ENCODE assay signal across 8 cellular contexts in genomic region chr20:3408251-3408637, GRCh38. TPM values are rescaled to one million over a fixed set of nuclear protein-coding genes. Genes with fewer than 3 reads are reported as not detected.
A peak's percentile ranks its signal among the peaks of the same experiment; 100 is the strongest.
DNase-seq lines count a peak whose midpoint lies in the region; ATAC-seq, FAIRE-seq and TF ChIP-seq lines count a peak whose summit lies in the region.

No MANE protein-coding gene starts in this region.

- no peaks in the 10 kb centered on the region for H3K27me3 Mint-ChIP-seq in activated T-cell treated with anti-CD3 and anti-CD28 coated beads, Interleukin-2, amount 50 U/mL, for 4 hours (ENCODE audit: low read depth)

- H2AFZ ChIP-seq in GM12878 (ENCODE audit: control insufficient read depth, low read depth, low read length), result peak overlapping the region; percentile 86

- SMC1A ChIA-PET in GM12878 (lab: Charles Lee; ENCODE audit: uncharacterized antibody, unreplicated experiment), result interaction anchor here (0.7 to 1.2 kb wide), 3 partner anchors 62 to 575 kb away, joined by 3 to 4 read pairs (median 3); no protein-coding TSS in a partner anchor

- intact Hi-C loops in GM12878 (cut with micrococcal nuclease; ENCODE audit: unreplicated experiment) (no loop called here), lower lobe of right lung (cut with DNase I) (no loop called here), transverse colon (cut with DNase I; ENCODE audit: low total_unique reads) (no loop called here)

- H3K9me3 Mint-ChIP-seq in activated T-cell treated with anti-CD3 and anti-CD28 coated beads, Interleukin-2, amount 50 U/mL, for 4 hours, result no peaks in the 10 kb centered on the region

- TF ChIP-seq CTCF in GM12878 (IDR thresholded peaks at IDR 0.05 in 2 of 3, conservative IDR thresholded peaks at IDR 0.05 in 1 of 3; ENCODE audit: control insufficient read depth in 2 of 3, extremely low read depth in 1 of 3, insufficient read depth in 1 of 3, low read depth in 3 of 3, low read length in 3 of 3) (no peak), lower lobe of right lung (IDR thresholded peaks at IDR 0.05) (no peak), transverse colon (IDR thresholded peaks at IDR 0.05) (no peak), GM10248 (IDR thresholded peaks at IDR 0.05; ENCODE audit: control extremely low read depth, extremely low read depth, low read depth, missing control alignments) (no peak)

- no peak for FAIRE-seq in GM12878 (lab: Jason Lieb, UNC)

- H3K36me3 ChIP-seq in GM12878 (ENCODE audit: control insufficient read depth in 2 of 2, insufficient read depth in 2 of 2, low read length in 1 of 2), result no peaks in the 10 kb centered on the region
- no peaks in the 10 kb centered on the region for H3K36me3 ChIP-seq in lower lobe of right lung
- no peaks in the 10 kb centered on the region for H3K36me3 ChIP-seq in transverse colon

- in situ Hi-C loops in GM12878 (cut with MboI) (no loop called here), transverse colon (cut with MboI; ENCODE audit: low pct_ligation_motif_present in 1 of 4, low pct_unique_long_range_greater_than_20kb in 1 of 4, low sequenced_read_pairs in 3 of 4) (no loop called here)

- no peaks in the 10 kb centered on the region for H3K9me3 ChIP-seq in GM12878 (replicated peaks; ENCODE audit: control insufficient read depth, insufficient read depth, low read length)
- H3K9me3 ChIP-seq in lower lobe of right lung, result no peaks in the 10 kb centered on the region
- H3K9me3 ChIP-seq in transverse colon, result no peaks in the 10 kb centered on the region

- no TSS peak for BruUV-seq in GM12878 (replicated peaks; lab: Mats Ljungman, UMichigan)

- no peak for ATAC-seq in activated T-cell treated with anti-CD3 and anti-CD28 coated beads, Interleukin-2, amount 50 U/mL, for 4 hours
- ATAC-seq in GM12878 (no peak), lower lobe of right lung (no peak)

- no peaks in the 10 kb centered on the region for H3K79me2 ChIP-seq in GM12878 (ENCODE audit: control insufficient read depth, insufficient read depth, low read length)

- CTCF ChIA-PET in GM12878 (lab: Yijun Ruan, JAX), result interaction anchor here (1.1 to 1.2 kb wide), 2 partner anchors 10 to 19 kb away, joined by 3 to 4 read pairs; no protein-coding TSS in a partner anchor
- CTCF ChIA-PET in GM10248 (lab: Yijun Ruan, JAX), result interaction anchor here (1.3 to 1.8 kb wide), 2 partner anchors 10 to 66 kb away, joined by 3 to 5 read pairs; no protein-coding TSS in a partner anchor

- H3K4me1 ChIP-seq in GM12878 (ENCODE audit: control insufficient read depth, insufficient read depth, low read length), result no peaks in the 10 kb centered on the region
- H3K4me1 ChIP-seq in lower lobe of right lung, result peaks cover 21% of the 10 kb centered on the region
- peaks cover 0 to 22% (median 10%) of the 10 kb centered on the region in 4 donors for H3K4me1 ChIP-seq in transverse colon

- TF ChIP-seq RAD21 in GM12878 (IDR thresholded peaks at IDR 0.05; ENCODE audit: insufficient read depth, low read depth, low read length), result no peak

- H3K4me3 ChIP-seq in GM12878 (peak overlapping the region; percentile 94), lower lobe of right lung (peak overlapping the region; percentile 92), transverse colon (peak overlapping the region; percentile 17 to 70 (median 61))

- peak overlapping the region; percentile 42 for H3K9ac ChIP-seq in GM12878 (ENCODE audit: control insufficient read depth, insufficient read depth, low read length)

- no peaks in the 10 kb centered on the region for H4K20me1 ChIP-seq in GM12878 (ENCODE audit: control insufficient read depth, insufficient read depth)

- H3K36me3 Mint-ChIP-seq in activated T-cell treated with anti-CD3 and anti-CD28 coated beads, Interleukin-2, amount 50 U/mL, for 4 hours (ENCODE audit: insufficient read depth), result no peaks in the 10 kb centered on the region

- DNase-seq in activated T-cell treated with anti-CD3 and anti-CD28 coated beads, Interleukin-2, amount 50 U/mL, for 4 hours, result no peak
- no peak for DNase-seq in activated T-cell treated with anti-CD3 and anti-CD28 coated beads, Interleukin-2, amount 50 U/mL, for 48 hours
- DNase-seq in GM12878 (ENCODE audit: low read depth, low spot score), result no peak
- DNase-seq in lower lobe of right lung, result no peak
- no peak for DNase-seq in transverse colon
- no peak for DNase-seq in stimulated activated CD4-positive, alpha-beta T cell treated with anti-CD3 and anti-CD28 coated beads, Interleukin-4, amount 100 ng/mL, for 1 hour
- DNase-seq in ureter (ENCODE audit: low spot score), result no peak
- DNase-seq in GM10248 (ENCODE audit: extremely low spot score), result no peak

- POLR2A ChIA-PET in GM12878 (lab: Charles Lee), result interaction anchor here (0.6 to 1.0 kb wide), 3 partner anchors 12 to 1721 kb away, joined by 3 to 5 read pairs (median 3); no protein-coding TSS in a partner anchor
- POLR2A ChIA-PET in GM10248 (lab: Yijun Ruan, JAX), result no interaction called here

- no peak for TF ChIP-seq EP300 in GM12878 (IDR thresholded peaks at IDR 0.05; ENCODE audit: borderline replicate concordance in 1 of 2, control insufficient read depth in 1 of 2, low read depth in 2 of 2, low read length in 2 of 2)
- TF ChIP-seq EP300 in transverse colon (IDR thresholded peaks at IDR 0.05; ENCODE audit: low read depth), result no peak

- no peak for TF ChIP-seq POLR2A in GM12878 (IDR thresholded peaks at IDR 0.05; ENCODE audit: low read depth, low read length)
- no peak for TF ChIP-seq POLR2A in transverse colon (IDR thresholded peaks at IDR 0.05)

- RAD21 ChIA-PET in GM12878 (lab: Charles Lee; ENCODE audit: unreplicated experiment), result no interaction called here

- peak overlapping the region; percentile 95 for H3K4me2 ChIP-seq in GM12878 (ENCODE audit: control insufficient read depth, insufficient read depth)

- H3K27ac ChIP-seq in GM12878 (ENCODE audit: control insufficient read depth, insufficient read depth), result no peak overlapping the region
- peak overlapping the region; percentile 89 for H3K27ac ChIP-seq in lower lobe of right lung
- peak overlapping the region; percentile 78 to 91 (median 88) for H3K27ac ChIP-seq in transverse colon

- WGBS in GM12878 (ENCODE audit: insufficient coverage, insufficient replicate concordance, low lambda C conversion rate, missing lambda C conversion rate), result 16% methylated on average over 7 of the region's 7 CpGs
- 3 to 4% methylated on average over 4 to 7 of the region's 7 CpGs for WGBS in transverse colon (ENCODE audit: low coverage in 1 of 2), 2 donors

- no peaks in the 10 kb centered on the region; a peak in 1 of 4 replicates for H3K27me3 ChIP-seq in GM12878 (replicated peaks in 1 of 2; ENCODE audit: control insufficient read depth in 2 of 2, insufficient read depth in 2 of 2, low read length in 1 of 2)
- H3K27me3 ChIP-seq in lower lobe of right lung (ENCODE audit: low read depth), result no peaks in the 10 kb centered on the region
- peaks cover 61% of the 10 kb centered on the region for H3K27me3 ChIP-seq in transverse colon

- H3K4me1 Mint-ChIP-seq in activated T-cell treated with anti-CD3 and anti-CD28 coated beads, Interleukin-2, amount 50 U/mL, for 4 hours (ENCODE audit: low read depth), result peaks cover 33% of the 10 kb centered on the region

- H3K4me3 Mint-ChIP-seq in activated T-cell treated with anti-CD3 and anti-CD28 coated beads, Interleukin-2, amount 50 U/mL, for 4 hours, result peak overlapping the region; percentile 95

TF ChIP-seq in GM12878, 131 proteins besides CTCF, POLR2A, EP300 and RAD21 (continues in another document):
- TF ChIP-seq ZNF274 (IDR thresholded peaks at IDR 0.05; ENCODE audit: insufficient read depth, insufficient read length), result no peak
- TF ChIP-seq SREBF2 (IDR thresholded peaks at IDR 0.05; ENCODE audit: low read length), result no peak
- TF ChIP-seq TARDBP (IDR thresholded peaks at IDR 0.05; ENCODE audit: borderline replicate concordance), result no peak

RNA-seq across cellular contexts. Expression of gene DNAAF9, which starts 0.8 kb away (rescaled TPM):
- total RNA-seq in activated T-cell treated with anti-CD3 and anti-CD28 coated beads, Interleukin-2, amount 50 U/mL, for 4 hours, result 1 to 10 TPM in 1 of 3 donors, under 1 TPM in 2; 0.78 to 1.1 (median 0.79) TPM
- total RNA-seq in GM12878 (2013; cell fraction: nucleolus; rRNA removed), result 29.0 and 30.4 TPM in 2 replicates
- total RNA-seq in GM12878 (2014; rRNA removed) (1.4 and 1.6 TPM in 2 replicates), GM12878 (2014; rRNA removed; fragmentation: Illumina TruSeq; extraction: Trizol) (1.4 and 1.6 TPM in 2 replicates), GM12878 (2021) (1.9 and 2.1 TPM in 2 replicates), lower lobe of right lung (24.0 TPM), transverse colon (1 to 10 TPM; 2.2 to 6.0 (median 5.0) TPM), ureter (36.1 TPM)
- polyA plus RNA-seq in GM12878 (2011; ENCODE audit: low read depth), result 0.25 TPM
- polyA plus RNA-seq in GM12878 (2011; rRNA removed) (0.08 and 0.09 TPM in 2 replicates), GM12878 (2014; fragmentation: Illumina TruSeq; extraction: Trizol) (1.4 and 1.6 TPM in 2 replicates), GM12878 (2014; fragmentation: Nextera tagmentation; extraction: Ambion mirVana) (under 1 TPM; 0.26 to 0.29 TPM), GM12878 (2014; rRNA removed) (1.4 and 1.5 TPM in 2 replicates), GM12878 (2016; fragmentation: Nextera tagmentation; extraction: Ambion mirVana) (1 to 10 TPM; 1.0 to 1.2 TPM)
- 0.03 and 0.09 TPM in 2 replicates for polyA plus RNA-seq in GM12878 (2011; cell fraction: cytosol; rRNA removed)
- polyA plus RNA-seq in GM12878 (2011; cell fraction: nucleus; rRNA removed), result 0.12 and 0.20 TPM in 2 replicates
- polyA plus RNA-seq in GM12878 (2012), result 0.23 and 0.44 TPM in 2 replicates
- polyA minus RNA-seq in GM12878 (2011; rRNA and poly(A)+ RNA removed), result 0.07 and 0.21 TPM in 2 replicates
- polyA minus RNA-seq in GM12878 (2011; cell fraction: cytosol; rRNA and poly(A)+ RNA removed), result not detected in 2 replicates
- polyA minus RNA-seq in GM12878 (2011; cell fraction: nucleus; rRNA and poly(A)+ RNA removed), result 0.12 and 0.19 TPM in 2 replicates
